In genomic region chr20:47487175-47487917, GRCh38 we compare ENCODE assay signal across 8 cellular contexts. TPM values are rescaled to one million over a fixed set of nuclear protein-coding genes. Genes with fewer than 3 reads are reported as not detected.
DNase-seq lines count a peak whose midpoint lies in the region; ATAC-seq and TF ChIP-seq lines count a peak whose summit lies in the region.

No MANE protein-coding gene starts in this region.

- peak overlapping the region in 1 of 2 donors; percentile 36 for H3K4me3 Mint-ChIP-seq in CD14-positive monocyte

- peaks cover 33% of the 10 kb centered on the region for H3K4me1 Mint-ChIP-seq in CD14-positive monocyte

- H3K4me3 ChIP-seq in hepatocyte: no peak overlapping the region
- H3K4me3 ChIP-seq in osteoblast (ENCODE audit: insufficient read depth, low read length): no peak overlapping the region

- no peaks in the 10 kb centered on the region for H3K9me2 ChIP-seq in hepatocyte (replicated peaks; ENCODE audit: insufficient read depth)

- H4K20me1 ChIP-seq in hepatocyte (ENCODE audit: insufficient read depth, poor library complexity, severe bottlenecking): no peaks in the 10 kb centered on the region
- H4K20me1 ChIP-seq in osteoblast (ENCODE audit: insufficient read depth, low read length): no peaks in the 10 kb centered on the region

- H3K36me3 Mint-ChIP-seq in CD14-positive monocyte: no peaks in the 10 kb centered on the region

- ATAC-seq in HG03571 (IDR thresholded peaks at IDR 0.05; ENCODE audit: unreplicated experiment): peak; percentile 59

- peaks cover 0 to 13% (median 1%) of the 10 kb centered on the region in 3 donors for H3K27me3 Mint-ChIP-seq in CD14-positive monocyte (ENCODE audit: low read depth in 3 of 3)

- H3K79me2 ChIP-seq in hepatocyte (no peaks in the 10 kb centered on the region), osteoblast (ENCODE audit: insufficient read depth, low read length) (no peaks in the 10 kb centered on the region)

- H3K9me3 Mint-ChIP-seq in CD14-positive monocyte: peaks cover 0 to 3% (median 0%) of the 10 kb centered on the region in 7 donors

- WGBS in hepatocyte (ENCODE audit: low lambda C conversion rate, missing lambda C conversion rate): 38% methylated on average over 4 of the region's 4 CpGs

- DNase-seq in CD14-positive monocyte (ENCODE audit: low spot score) (peak; percentile 49), GM20000 (ENCODE audit: low spot score) (peak; percentile 66), hepatocyte (ENCODE audit: low spot score) (no peak), osteoblast (ENCODE audit: insufficient read length, low spot score, missing footprints) (no peak), GDM1 (lab: John Stamatoyannopoulos, UW) (no peak)
- DNase-seq in activated CD4-positive, alpha-beta T cell treated with anti-CD3 and anti-CD28 coated beads, Interleukin-2, amount 50 U/mL, for 4 hours: peak; percentile 31 to 39
- peak; percentile 61 for DNase-seq in stimulated activated naive CD4-positive, alpha-beta T cell treated with Interleukin-2 at 50 U/mL for 16 hours (lab: John Stamatoyannopoulos, UW)

- no peak for TF ChIP-seq CTCF in CD14-positive monocyte (IDR thresholded peaks at IDR 0.05)
- TF ChIP-seq CTCF in GM20000 (IDR thresholded peaks at IDR 0.05; ENCODE audit: extremely low read depth, missing control alignments): no peak
- TF ChIP-seq CTCF in hepatocyte (IDR thresholded peaks at IDR 0.05; ENCODE audit: poor library complexity): no peak
- TF ChIP-seq CTCF in osteoblast (IDR thresholded peaks at IDR 0.05; ENCODE audit: extremely low read depth, low read depth, low read length): no peak

- H3K27ac Mint-ChIP-seq in CD14-positive monocyte: peak overlapping the region; percentile 84 to 89 (median 88)

- H2AFZ ChIP-seq in hepatocyte: no peak overlapping the region
- H2AFZ ChIP-seq in osteoblast (ENCODE audit: low read length): no peak overlapping the region

- H3K4me2 ChIP-seq in hepatocyte (no peak overlapping the region), osteoblast (ENCODE audit: insufficient read depth, low read length) (no peak overlapping the region)

- no peaks in the 10 kb centered on the region for H3K36me3 ChIP-seq in hepatocyte (replicated peaks; ENCODE audit: insufficient read depth, low read depth)
- H3K36me3 ChIP-seq in osteoblast (ENCODE audit: insufficient read depth, low read length): no peaks in the 10 kb centered on the region

- H3K9me3 ChIP-seq in hepatocyte (ENCODE audit: low read depth) (no peaks in the 10 kb centered on the region), osteoblast (ENCODE audit: low read depth, low read length) (no peaks in the 10 kb centered on the region)

- H3K4me1 ChIP-seq in hepatocyte (ENCODE audit: insufficient read depth) (no peaks in the 10 kb centered on the region), osteoblast (ENCODE audit: insufficient read depth, low read length) (no peaks in the 10 kb centered on the region)

- intact Hi-C loops in CD14-positive monocyte (cut with micrococcal nuclease): loop anchor here in 1 of 2 donors (5.0 kb wide), 1 partner anchor 70 kb away; no protein-coding TSS in a partner anchor

- H3K27me3 ChIP-seq in hepatocyte (no peaks in the 10 kb centered on the region), osteoblast (ENCODE audit: insufficient read depth, low read length) (no peaks in the 10 kb centered on the region)

- H3K27ac ChIP-seq in hepatocyte (peak overlapping the region; percentile 28), osteoblast (ENCODE audit: low read depth, low read length) (no peak overlapping the region)

RNA-seq across cellular contexts. Expression of gene NCOA3, which starts 14.3 kb away (rescaled TPM):
- polyA plus RNA-seq in CD14-positive monocyte: 10 to 100 TPM; 13.5 to 21.3 TPM
- total RNA-seq in hepatocyte: 27.0 and 28.6 TPM in 2 replicates
- 12.5 and 12.7 TPM in 2 replicates for polyA plus RNA-seq in hepatocyte
- 41.5 and 44.5 TPM in 2 replicates for total RNA-seq in osteoblast

Comparison
In these comparisons a context has a peak if more than half of its experiments do, and no peak if none do; other contexts are left out.
1. DNase-seq: peak in CD14-positive monocyte (single experiment), GM20000 (single experiment), activated CD4-positive, alpha-beta T cell treated with anti-CD3 and anti-CD28 coated beads, Interleukin-2, amount 50 U/mL, for 4 hours (2 of 2) and stimulated activated naive CD4-positive, alpha-beta T cell treated with Interleukin-2 at 50 U/mL for 16 hours (single experiment); none in hepatocyte (single experiment), osteoblast (single experiment) and GDM1 (single experiment).